9 cellular contexts compared by ENCODE assay signal in the genomic region with DNA sequence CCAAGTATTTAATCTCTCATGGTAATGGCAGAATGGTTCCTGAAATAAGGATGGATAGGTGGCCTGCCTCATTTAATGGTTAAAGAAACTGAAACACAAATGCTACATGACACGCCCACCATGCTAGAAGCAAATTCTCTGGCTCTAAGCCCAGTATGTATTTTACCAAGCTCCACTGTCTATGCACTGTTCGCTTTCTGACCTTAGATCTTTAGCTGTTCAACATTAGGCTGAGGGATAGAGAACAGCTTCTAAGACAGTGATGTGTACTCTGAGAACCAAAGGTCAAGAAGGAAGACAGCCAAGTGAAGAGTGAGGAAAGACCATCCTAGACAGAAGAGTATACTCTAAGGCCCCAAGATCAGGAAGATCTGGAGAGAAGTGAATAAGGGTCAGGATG. TPM values are rescaled to one million over a fixed set of nuclear protein-coding genes. Genes with fewer than 3 reads are reported as not detected.
DNase-seq lines count a peak whose midpoint lies in the region; ATAC-seq, FAIRE-seq and TF ChIP-seq lines count a peak whose summit lies in the region.
"Had no signal": no experiment of that assay in that cellular context is flagged by ENCODE, and none has a peak within 500 bp of the region (broad histone marks: within the 10 kb centered on the region; RNA-seq: fewer than 3 reads in every experiment).

No MANE protein-coding gene starts in this region.

- no peak overlapping the region for H3K18ac ChIP-seq in mesendoderm (ENCODE audit: low read length)

- H3K4me2 ChIP-seq in mesendoderm (ENCODE audit: low read length): no peak overlapping the region

- H3K36me3 Mint-ChIP-seq in activated B cell treated with CpG ODN at 0.5 μM for 24 hours (ENCODE audit: low read depth): peaks cover 60% of the 10 kb centered on the region

- H3K4ac ChIP-seq in mesendoderm (ENCODE audit: low read depth, low read length): no peak overlapping the region

- H3K27ac ChIP-seq in mesendoderm (ENCODE audit: low read depth, low read length): no peak overlapping the region
- H3K27ac ChIP-seq: SK-N-MC had no signal

- no peak for DNase-seq in activated B cell treated with CpG ODN at 0.5 μM for 24 hours
- peak in 1 of 3 donors; percentile 50 for DNase-seq in mucosa of descending colon
- no peak for DNase-seq in HTR-8/SVneo (ENCODE audit: insufficient read length, low spot score)
- DNase-seq in mesendoderm: no peak
- no peak for DNase-seq in GF-D8 (lab: John Stamatoyannopoulos, UW)
- DNase-seq in effector CD8-positive, alpha-beta T cell (lab: John Stamatoyannopoulos, UW): no peak

- H3K27me3 Mint-ChIP-seq in activated B cell treated with CpG ODN at 0.5 μM for 24 hours: no peaks in the 10 kb centered on the region

- H3K23ac ChIP-seq in mesendoderm (ENCODE audit: low read length): no peak overlapping the region

- no peak overlapping the region for H4K8ac ChIP-seq in mesendoderm (ENCODE audit: low read depth, low read length)

- peaks cover 81% of the 10 kb centered on the region for H3K4me1 Mint-ChIP-seq in activated B cell treated with CpG ODN at 0.5 μM for 24 hours

- no peak overlapping the region for H2BK15ac ChIP-seq in mesendoderm (replicated peaks; ENCODE audit: low read depth)

- no peak overlapping the region for H4K5ac ChIP-seq in mesendoderm (ENCODE audit: low read length)

- intact Hi-C loops in activated B cell treated with CpG ODN at 0.5 μM for 24 hours (cut with micrococcal nuclease) (no loop called here), mucosa of descending colon (cut with DNase I, micrococcal nuclease) (loop anchor here (5.0 kb wide), 1 partner anchor 178 kb away; no protein-coding TSS in a partner anchor)

- WGBS in mesendoderm (ENCODE audit: extremely low coverage, insufficient coverage, low lambda C conversion rate): no CpG with 5 or more reads among the region's 2 CpGs

- POLR2A ChIA-PET in activated B cell treated with CpG ODN at 0.5 μM for 24 hours (lab: Charles Lee): interaction anchor here (1.3 to 10.8 kb wide), 3 partner anchors 11 to 27 kb away, joined by 5 to 152 read pairs (median 7); a partner anchor contains a TSS

- TF ChIP-seq CTCF in activated B cell treated with CpG ODN at 0.5 μM for 24 hours (IDR thresholded peaks at IDR 0.05) (no peak), mucosa of descending colon (IDR thresholded peaks at IDR 0.05) (no peak)

- no peak overlapping the region for H2AK5ac ChIP-seq in mesendoderm (ENCODE audit: low read length)

- H3K56ac ChIP-seq in mesendoderm (ENCODE audit: low read length): no peak overlapping the region

- peaks cover 9% of the 10 kb centered on the region for H3K4me1 ChIP-seq in mucosa of descending colon (ENCODE audit: low read depth)
- no peaks in the 10 kb centered on the region for H3K4me1 ChIP-seq in mesendoderm (ENCODE audit: control insufficient read depth, low read depth, low read length)

- H3K79me1 ChIP-seq in mesendoderm (ENCODE audit: low read length): no peaks in the 10 kb centered on the region

- peak overlapping the region; percentile 61 for H3K4me3 Mint-ChIP-seq in activated B cell treated with CpG ODN at 0.5 μM for 24 hours

- no peak overlapping the region for H2BK120ac ChIP-seq in mesendoderm (ENCODE audit: low read depth, low read length)

- no peak overlapping the region for H3K4me3 ChIP-seq in mucosa of descending colon
- H3K4me3 ChIP-seq in mesendoderm (ENCODE audit: low read length): no peak overlapping the region
- H3K4me3 ChIP-seq: SK-N-MC had no signal

- FAIRE-seq in HTR-8/SVneo (lab: Jason Lieb, UNC): no peak

- no peaks in the 10 kb centered on the region for H3K79me2 ChIP-seq in mesendoderm (ENCODE audit: control insufficient read depth, insufficient read depth, low read length)

- no peak overlapping the region for H2BK5ac ChIP-seq in mesendoderm (ENCODE audit: low read length)

- H3K9ac ChIP-seq in mesendoderm (ENCODE audit: low read length): no peak overlapping the region

- ATAC-seq in GM18861 (IDR thresholded peaks at IDR 0.05; ENCODE audit: unreplicated experiment) (peak; percentile 50), HG02763 (IDR thresholded peaks at IDR 0.05; ENCODE audit: unreplicated experiment) (peak; percentile 41), activated B cell treated with CpG ODN at 0.5 μM for 24 hours (ENCODE audit: low read depth) (peak; percentile 15), mucosa of descending colon (peak; percentile 87)

- no peaks in the 10 kb centered on the region for H3K9me3 ChIP-seq in mucosa of descending colon

- peak overlapping the region; percentile 89 for H3K27ac Mint-ChIP-seq in activated B cell treated with CpG ODN at 0.5 μM for 24 hours

- H3K36me3 ChIP-seq in mucosa of descending colon (ENCODE audit: low read depth): no peaks in the 10 kb centered on the region
- no peaks in the 10 kb centered on the region for H3K36me3 ChIP-seq in mesendoderm (ENCODE audit: control insufficient read depth, insufficient read depth, low read length)

- CTCF ChIA-PET in activated B cell treated with CpG ODN at 0.5 μM for 24 hours (lab: Charles Lee): interaction anchor here (0.8 to 11.0 kb wide), 5 partner anchors 10 to 179 kb away, joined by 3 to 221 read pairs (median 11); a partner anchor contains a TSS

- H3K27me3 ChIP-seq in mesendoderm (ENCODE audit: insufficient read depth, low read length, poor library complexity): no peaks in the 10 kb centered on the region

- H3K9me3 Mint-ChIP-seq in activated B cell treated with CpG ODN at 0.5 μM for 24 hours: no peaks in the 10 kb centered on the region

RNA-seq across cellular contexts. Expression of a gene that starts 26.6 kb away (rescaled TPM):
- total RNA-seq in activated B cell treated with CpG ODN at 0.5 μM for 24 hours: 54.8 and 59.3 TPM in 2 replicates
- total RNA-seq in mucosa of descending colon: 10 to 100 TPM; 27.2 to 38.8 (median 36.6) TPM
- 63.7 TPM for polyA plus RNA-seq in mesendoderm (2013, experiment 1 of 2)
- polyA plus RNA-seq in mesendoderm (2013, experiment 2 of 2): 66.9 TPM

RNA-seq across cellular contexts. Expression of a gene that starts 40.7 kb away (rescaled TPM):
- total RNA-seq in activated B cell treated with CpG ODN at 0.5 μM for 24 hours (4.9 and 6.7 TPM in 2 replicates), mucosa of descending colon (1 to 10 TPM in 1 of 3 donors, not detected in 2; 1.4 TPM)
- polyA plus RNA-seq in mesendoderm (2013, experiment 1 of 2): 0.07 TPM
- 0.03 TPM for polyA plus RNA-seq in mesendoderm (2013, experiment 2 of 2)

Comparison
In these comparisons a context has a peak if more than half of its experiments do, and no peak if none do; other contexts are left out.
1. ATAC-seq: peak in every context shown above with its lines; median percentile 87 in mucosa of descending colon; 50 in GM18861; 41 in HG02763; 15 in activated B cell treated with CpG ODN at 0.5 μM for 24 hours.